ENCODE assay signal across 26 cellular contexts in the genomic region with DNA sequence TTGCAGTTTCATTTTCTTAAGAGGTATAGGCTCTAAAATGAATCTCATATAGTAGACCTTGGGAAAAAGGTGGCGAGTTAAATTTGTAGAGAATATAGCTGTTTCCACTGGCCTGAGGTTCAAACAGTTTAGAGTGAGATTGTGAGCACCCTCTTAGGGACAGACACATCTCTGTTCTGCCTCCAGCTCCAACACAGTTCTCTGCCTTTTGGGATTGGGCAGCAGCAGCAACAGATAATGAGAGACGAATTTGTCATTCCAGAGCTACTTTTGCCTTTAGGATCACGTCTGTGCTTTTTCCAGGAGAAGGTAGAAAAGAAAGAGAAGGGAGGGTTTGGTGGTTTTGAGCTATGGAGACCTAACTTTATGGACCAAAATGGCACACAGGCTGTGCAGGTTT.
DNase-seq lines count a peak whose midpoint lies in the region; ATAC-seq, FAIRE-seq and TF ChIP-seq lines count a peak whose summit lies in the region.
"Had no signal": no experiment of that assay in that cellular context is flagged by ENCODE, and none has a peak within 500 bp of the region (broad histone marks: within the 10 kb centered on the region; RNA-seq: fewer than 3 reads in every experiment).

No MANE protein-coding gene starts in this region.

- H3K4me1 Mint-ChIP-seq in H9, result peaks cover 28 to 34% of the 10 kb centered on the region in 2 experiments
- peaks cover 33% of the 10 kb centered on the region for H3K4me1 Mint-ChIP-seq in astrocyte (ENCODE audit: low read depth, unreplicated experiment)
- no peaks in the 10 kb centered on the region for H3K4me1 Mint-ChIP-seq in CD4-positive, alpha-beta memory T cell
- H3K4me1 Mint-ChIP-seq: CD4-positive, CD25-positive, alpha-beta regulatory T cell had no signal

- CTCF ChIA-PET in CD4-positive, alpha-beta memory T cell (lab: Charles Lee; ENCODE audit: partially characterized antibody), result no interaction called here

- H3K27ac Mint-ChIP-seq in H9 (peak overlapping the region in 2 of 3 experiments; percentile 34 to 69; a peak in 3 of 7 replicates), astrocyte (ENCODE audit: unreplicated experiment) (peak overlapping the region; percentile 86)
- H3K27ac Mint-ChIP-seq in CD4-positive, alpha-beta memory T cell, result no peak overlapping the region
- H3K27ac Mint-ChIP-seq: CD4-positive, CD25-positive, alpha-beta regulatory T cell; GM23338; HFFc6 had no signal

- H3K4me3 ChIP-seq in astrocyte (ENCODE audit: insufficient read depth, low read depth, low read length), result no peak overlapping the region
- H3K4me3 ChIP-seq in iPS-15b (ENCODE audit: low read depth, low read length), result no peak overlapping the region
- no peak overlapping the region for H3K4me3 ChIP-seq in trophoblast cell (ENCODE audit: low read depth, low read length)
- H3K4me3 ChIP-seq in CD4-positive, alpha-beta memory T cell (ENCODE audit: low read length in 2 of 2), result no peak overlapping the region
- H3K4me3 ChIP-seq in tibial nerve, result no peak overlapping the region
- H3K4me3 ChIP-seq: BLaER1, GM23338, HAP-1 had no signal

- no peak for TF ChIP-seq EP300 in tibial nerve (IDR thresholded peaks at IDR 0.05)

- H2BK12ac ChIP-seq in H9 (ENCODE audit: insufficient read length, low read depth, low read length), result no peak overlapping the region
- no peak overlapping the region for H2BK12ac ChIP-seq in trophoblast cell (ENCODE audit: low read length)

- H3K9me3 Mint-ChIP-seq in H9 (no peaks in the 10 kb centered on the region; a peak in 1 of 5 replicates), astrocyte (ENCODE audit: unreplicated experiment) (no peaks in the 10 kb centered on the region)
- peaks cover 0 to 6% (median 0%) of the 10 kb centered on the region in 8 donors for H3K9me3 Mint-ChIP-seq in CD4-positive, alpha-beta memory T cell
- H3K9me3 Mint-ChIP-seq: GM23338, HFFc6 had no signal

- H3K27me3 Mint-ChIP-seq in H9 (ENCODE audit: low read depth), result no peaks in the 10 kb centered on the region
- H3K27me3 Mint-ChIP-seq in astrocyte (ENCODE audit: low read depth, unreplicated experiment), result no peaks in the 10 kb centered on the region
- no peaks in the 10 kb centered on the region for H3K27me3 Mint-ChIP-seq in CD4-positive, alpha-beta memory T cell
- H3K27me3 Mint-ChIP-seq: CD4-positive, CD25-positive, alpha-beta regulatory T cell had no signal

- H3K79me2 ChIP-seq in H9 (ENCODE audit: insufficient read depth, low read length) (no peaks in the 10 kb centered on the region), astrocyte (ENCODE audit: insufficient read depth, low read length) (no peaks in the 10 kb centered on the region), trophoblast cell (ENCODE audit: control insufficient read depth, insufficient read depth, low read length, poor library complexity) (no peaks in the 10 kb centered on the region)

- H3K9me3 ChIP-seq in H9 (ENCODE audit: control insufficient read depth, low read depth, low read length), result no peaks in the 10 kb centered on the region
- no peaks in the 10 kb centered on the region for H3K9me3 ChIP-seq in astrocyte (ENCODE audit: insufficient read depth, low read depth, low read length)
- H3K9me3 ChIP-seq in iPS-15b (ENCODE audit: control insufficient read depth, insufficient read depth, low read length), result no peaks in the 10 kb centered on the region
- H3K9me3 ChIP-seq in trophoblast cell (ENCODE audit: insufficient read depth, low read depth, low read length), result no peaks in the 10 kb centered on the region
- no peaks in the 10 kb centered on the region for H3K9me3 ChIP-seq in CD4-positive, alpha-beta memory T cell (ENCODE audit: control insufficient read depth in 1 of 2, low read length in 2 of 2)
- no peaks in the 10 kb centered on the region for H3K9me3 ChIP-seq in tibial nerve
- H3K9me3 ChIP-seq: HAP-1, SK-N-SH had no signal

- H2BK120ac ChIP-seq in H9 (ENCODE audit: low read depth, low read length, poor library complexity, severe bottlenecking) (no peak overlapping the region), trophoblast cell (ENCODE audit: insufficient read depth, low read length, poor library complexity) (no peak overlapping the region)

- no peak overlapping the region for H3K9ac ChIP-seq in H9 (ENCODE audit: extremely low read depth, insufficient read length, low read length)
- H3K9ac ChIP-seq in astrocyte (ENCODE audit: low read length), result no peak overlapping the region
- H3K9ac ChIP-seq in iPS-15b (ENCODE audit: low read depth, low read length), result peak overlapping the region; percentile 18
- no peak overlapping the region for H3K9ac ChIP-seq in trophoblast cell (ENCODE audit: low read length)
- H3K9ac ChIP-seq: BLaER1, SK-N-SH had no signal

- DNase-seq in H9, result no peak
- no peak for DNase-seq in astrocyte (ENCODE audit: low read depth)
- DNase-seq in trophoblast cell, result no peak
- DNase-seq in CD4-positive, alpha-beta memory T cell, result no peak
- no peak for DNase-seq in tibial nerve (ENCODE audit: low spot score in 2 of 2)
- DNase-seq: CD4-positive, CD25-positive, alpha-beta regulatory T cell; DMS53; HFFc6; KG1; NCI-H1048; NCI-H1417; NCI-H1694; NCI-H2081; NCI-H2171; NCI-H345; NCI-H510A treated with DMSO at 0.1 percent for 48 hours; NCI-H748 treated with DMSO at 0.1 percent for 48 hours; SIG-M5; SK-N-SH had no signal

- no peaks in the 10 kb centered on the region; the same call in 1 of the 2 replicates for H3K4me1 ChIP-seq in H9 (ENCODE audit: insufficient read depth, low read length)
- no peaks in the 10 kb centered on the region for H3K4me1 ChIP-seq in astrocyte (ENCODE audit: insufficient read depth, low read length)
- H3K4me1 ChIP-seq in iPS-15b (ENCODE audit: control insufficient read depth, insufficient read depth, low read length), result peaks cover 13% of the 10 kb centered on the region
- H3K4me1 ChIP-seq in trophoblast cell (ENCODE audit: control insufficient read depth in 1 of 2, insufficient read depth in 2 of 2, low read length in 2 of 2), result peaks cover 2 to 5% of the 10 kb centered on the region in 2 experiments
- H3K4me1 ChIP-seq in CD4-positive, alpha-beta memory T cell (ENCODE audit: insufficient read depth, low read length), result no peaks in the 10 kb centered on the region
- H3K4me1 ChIP-seq in tibial nerve, result peaks cover 0 to 5% (median 0%) of the 10 kb centered on the region in 4 donors
- H3K4me1 ChIP-seq: BLaER1 had no signal

- FAIRE-seq in astrocyte (lab: Jason Lieb, UNC), result no peak
- FAIRE-seq: HTR-8/SVneo, RCC 7860 had no signal

- no peak for TF ChIP-seq POLR2A in tibial nerve (IDR thresholded peaks at IDR 0.05)

- intact Hi-C loops in CD4-positive, alpha-beta memory T cell (cut with micrococcal nuclease), result no loop called here

- H3K27me3 ChIP-seq in H9 (ENCODE audit: insufficient read depth, low read length) (no peaks in the 10 kb centered on the region), astrocyte (ENCODE audit: insufficient read depth, low read length) (no peaks in the 10 kb centered on the region), iPS-15b (ENCODE audit: control insufficient read depth, insufficient read depth, low read length) (no peaks in the 10 kb centered on the region), trophoblast cell (ENCODE audit: insufficient read depth, low read length) (no peaks in the 10 kb centered on the region), tibial nerve (no peaks in the 10 kb centered on the region)
- H3K27me3 ChIP-seq in CD4-positive, alpha-beta memory T cell (ENCODE audit: insufficient read depth, low read length), result no peaks in the 10 kb centered on the region
- H3K27me3 ChIP-seq: BLaER1 had no signal

- H4K91ac ChIP-seq in H9 (ENCODE audit: insufficient read length, low read depth, low read length), result no peak overlapping the region
- H4K91ac ChIP-seq in trophoblast cell (ENCODE audit: low read depth, low read length), result no peak overlapping the region

- H3K4ac ChIP-seq in H9 (ENCODE audit: low read depth, low read length), result no peak overlapping the region
- no peak overlapping the region for H3K4ac ChIP-seq in trophoblast cell (ENCODE audit: low read depth, low read length)

- no CpG with 5 or more reads among the region's 3 CpGs for WGBS in H9 (ENCODE audit: extremely low coverage, insufficient read length, low lambda C conversion rate)
- WGBS in trophoblast cell (ENCODE audit: extremely low coverage, insufficient coverage, insufficient read length), result no CpG with 5 or more reads among the region's 3 CpGs
- WGBS in tibial nerve, 2 donors, result 77 to 78% methylated on average over 3 of the region's 3 CpGs

- H3K56ac ChIP-seq in H9 (ENCODE audit: insufficient read length, low read depth, low read length), result no peak overlapping the region

- H3K36me3 Mint-ChIP-seq in H9 (ENCODE audit: insufficient read depth in 1 of 3, low read depth in 3 of 3) (peaks cover 0 to 11% (median 8%) of the 10 kb centered on the region in 3 experiments; a peak in 4 of 7 replicates), astrocyte (ENCODE audit: low read depth, unreplicated experiment) (no peaks in the 10 kb centered on the region)
- H3K36me3 Mint-ChIP-seq in CD4-positive, alpha-beta memory T cell, result no peaks in the 10 kb centered on the region
- H3K36me3 Mint-ChIP-seq: CD4-positive, CD25-positive, alpha-beta regulatory T cell had no signal

- no peak overlapping the region for H3K4me2 ChIP-seq in H9 (ENCODE audit: insufficient read depth, insufficient read length, low read length)
- no peak overlapping the region for H3K4me2 ChIP-seq in astrocyte (ENCODE audit: low read length)
- no peak overlapping the region for H3K4me2 ChIP-seq in trophoblast cell (ENCODE audit: low read length)
- H3K4me2 ChIP-seq: BLaER1, GM23338, SK-N-SH had no signal

- no peak overlapping the region for H3K23ac ChIP-seq in H9 (ENCODE audit: insufficient read length, low read depth, low read length)
- H3K23ac ChIP-seq in trophoblast cell (ENCODE audit: low read length), result no peak overlapping the region

- POLR2A ChIA-PET in CD4-positive, alpha-beta memory T cell (lab: Charles Lee; ENCODE audit: partially characterized antibody), result no interaction called here

- no peak for TF ChIP-seq CTCF in H9 (conservative IDR thresholded peaks at IDR 0.05)
- no peak for TF ChIP-seq CTCF in astrocyte (IDR thresholded peaks at IDR 0.05; ENCODE audit: insufficient read depth, low read depth, low read length)
- TF ChIP-seq CTCF in tibial nerve (IDR thresholded peaks at IDR 0.05), result no peak

- H2AFZ ChIP-seq in H9 (ENCODE audit: low read length) (no peak overlapping the region), astrocyte (ENCODE audit: low read depth, low read length) (no peak overlapping the region), trophoblast cell (ENCODE audit: insufficient read depth, low read length, poor library complexity) (no peak overlapping the region)
- H2AFZ ChIP-seq: GM23338 had no signal

- no peak overlapping the region for H3T11ph ChIP-seq in H9 (ENCODE audit: low read length)

- no peak for ATAC-seq in HG03175 (IDR thresholded peaks at IDR 0.05; ENCODE audit: unreplicated experiment)
- ATAC-seq: GM23338 had no signal

- H3K14ac ChIP-seq in H9 (ENCODE audit: insufficient read depth, low read length), result no peak overlapping the region
- no peak overlapping the region for H3K14ac ChIP-seq in trophoblast cell (ENCODE audit: low read length)

- no peak overlapping the region for H4K12ac ChIP-seq in trophoblast cell (ENCODE audit: low read depth, low read length)

- H4K5ac ChIP-seq in H9 (ENCODE audit: insufficient read length, low read depth, low read length), result no peak overlapping the region

- peaks cover 5% of the 10 kb centered on the region for H3K79me1 ChIP-seq in H9 (ENCODE audit: insufficient read depth, low read depth, low read length, poor library complexity, severe bottlenecking)
- peaks cover 5% of the 10 kb centered on the region for H3K79me1 ChIP-seq in trophoblast cell (ENCODE audit: low read length)

- no peak overlapping the region for H3K18ac ChIP-seq in H9 (ENCODE audit: insufficient read length, low read depth, low read length)
- no peak overlapping the region for H3K18ac ChIP-seq in trophoblast cell (ENCODE audit: low read length)

- H3K27ac ChIP-seq in H9 (ENCODE audit: insufficient read length, low read depth, low read length) (no peak overlapping the region), astrocyte (ENCODE audit: low read depth, low read length) (no peak overlapping the region), trophoblast cell (ENCODE audit: low read depth, low read length) (peak overlapping the region; percentile 51), tibial nerve (no peak overlapping the region)
- no peak overlapping the region for H3K27ac ChIP-seq in CD4-positive, alpha-beta memory T cell (ENCODE audit: low read depth, low read length)
- H3K27ac ChIP-seq: BLaER1 had no signal

- H3K4me3 Mint-ChIP-seq in H9 (no peak overlapping the region), astrocyte (ENCODE audit: unreplicated experiment) (no peak overlapping the region)
- no peak overlapping the region for H3K4me3 Mint-ChIP-seq in CD4-positive, alpha-beta memory T cell
- H3K4me3 Mint-ChIP-seq: CD4-positive, CD25-positive, alpha-beta regulatory T cell; GM23338; HFFc6 had no signal

- no peak overlapping the region for H2BK20ac ChIP-seq in H9 (ENCODE audit: low read depth, low read length, poor library complexity, severe bottlenecking)

- H3K36me3 ChIP-seq in astrocyte (ENCODE audit: insufficient read depth, low read length), result no peaks in the 10 kb centered on the region
- no peaks in the 10 kb centered on the region for H3K36me3 ChIP-seq in iPS-15b (ENCODE audit: control insufficient read depth, insufficient read depth, low read length)
- peaks cover 2 to 4% of the 10 kb centered on the region in 2 experiments for H3K36me3 ChIP-seq in trophoblast cell (ENCODE audit: control insufficient read depth in 1 of 2, insufficient read depth in 2 of 2, low read length in 2 of 2)
- no peaks in the 10 kb centered on the region for H3K36me3 ChIP-seq in CD4-positive, alpha-beta memory T cell (ENCODE audit: insufficient read depth, low read length)
- no peaks in the 10 kb centered on the region for H3K36me3 ChIP-seq in tibial nerve
- H3K36me3 ChIP-seq: HAP-1 had no signal

- no peaks in the 10 kb centered on the region for H4K20me1 ChIP-seq in H9 (ENCODE audit: control insufficient read depth, insufficient read depth, insufficient read length)
- no peaks in the 10 kb centered on the region for H4K20me1 ChIP-seq in astrocyte (ENCODE audit: insufficient read depth, low read length)

- no peaks in the 10 kb centered on the region for H3K23me2 ChIP-seq in H9 (ENCODE audit: insufficient read length, low read depth, low read length, poor library complexity, severe bottlenecking)

- no peak overlapping the region for H2BK15ac ChIP-seq in H9 (ENCODE audit: low read depth, low read length)

- H2AK5ac ChIP-seq in H9 (ENCODE audit: insufficient read length, low read length) (no peak overlapping the region), trophoblast cell (ENCODE audit: low read length) (no peak overlapping the region)

- H4K8ac ChIP-seq in H9 (replicated peaks; ENCODE audit: insufficient read length, low read depth, low read length), result no peak overlapping the region
- no peak overlapping the region for H4K8ac ChIP-seq in trophoblast cell (ENCODE audit: low read depth, low read length)

- H2BK5ac ChIP-seq in H9 (ENCODE audit: insufficient read length, low read length) (no peak overlapping the region), trophoblast cell (ENCODE audit: low read depth, low read length, poor library complexity) (no peak overlapping the region)

Comparison
In these comparisons a context has a peak if more than half of its experiments do, and no peak if none do; other contexts are left out.
1. H3K27ac Mint-ChIP-seq: peak in H9 (2 of 3) and astrocyte (single experiment); none in CD4-positive, alpha-beta memory T cell (0 of 7).